In genomic region chr19:4867534-4868285, GRCh38 we compare ENCODE assay signal across 1 cellular context.
TF ChIP-seq lines count a peak whose summit lies in the region.

TSS of gene PLIN3 (minus strand) at chr19:4867667. CDS start at chr19:4861394, 6,273 bp downstream.

TF ChIP-seq in HepG2, 621 proteins besides CTCF, POLR2A, EP300 and RAD21 (continued from another document and continues in another):
- TF ChIP-seq THAP7 (CRISPR knock-in tag; IDR thresholded peaks at IDR 0.05) (no peak), SOX13 (IDR thresholded peaks at IDR 0.05) (no peak), SOX13 (CRISPR knock-in tag; conservative IDR thresholded peaks at IDR 0.05 in 1 of 2, IDR thresholded peaks at IDR 0.05 in 1 of 2) (no peak), ZNF17 (CRISPR knock-in tag; IDR thresholded peaks at IDR 0.05) (no peak), ZNF451 (CRISPR knock-in tag; IDR thresholded peaks at IDR 0.05) (no peak), FOXO1 (CRISPR knock-in tag; IDR thresholded peaks at IDR 0.05) (no peak; the same call in 1 of the 2 replicates), ATAD3A (CRISPR knock-in tag; IDR thresholded peaks at IDR 0.05) (no peak), ARNT (IDR thresholded peaks at IDR 0.05) (no peak), TEF (CRISPR knock-in tag; IDR thresholded peaks at IDR 0.05) (no peak), ZNF891 (CRISPR knock-in tag; IDR thresholded peaks at IDR 0.05) (0 out of 2 replicates have a peak, but pooled peaks have one; percentile 32), NBN (conservative IDR thresholded peaks at IDR 0.05) (no peak), ZNF773 (CRISPR knock-in tag; IDR thresholded peaks at IDR 0.05; ENCODE audit: borderline replicate concordance) (no peak), ZNF580 (CRISPR knock-in tag; IDR thresholded peaks at IDR 0.05; ENCODE audit: borderline replicate concordance, low read depth) (peak; percentile 90; the same call in 1 of the 2 replicates), ZNF510 (CRISPR knock-in tag; IDR thresholded peaks at IDR 0.05; ENCODE audit: low read depth) (no peak), SRSF1 (optimal IDR thresholded peaks at IDR 0.05; ENCODE audit: low read depth, low read length) (peak; percentile 60), ZNF44 (CRISPR knock-in tag; IDR thresholded peaks at IDR 0.05) (no peak), ZNF564 (CRISPR knock-in tag; IDR thresholded peaks at IDR 0.05) (no peak), ZNF292 (CRISPR knock-in tag; IDR thresholded peaks at IDR 0.05; ENCODE audit: borderline replicate concordance, low read depth) (peak; percentile 37; the same call in 1 of the 2 replicates), REL (CRISPR knock-in tag; conservative IDR thresholded peaks at IDR 0.05) (no peak), KDM2A (CRISPR knock-in tag; IDR thresholded peaks at IDR 0.05; ENCODE audit: borderline replicate concordance, low read depth) (no peak; the same call in 1 of the 2 replicates), ZNF430 (CRISPR knock-in tag; IDR thresholded peaks at IDR 0.05) (no peak; the same call in 1 of the 2 replicates), ZNF160 (CRISPR knock-in tag; IDR thresholded peaks at IDR 0.05) (no peak), ARNT2 (CRISPR knock-in tag; IDR thresholded peaks at IDR 0.05; ENCODE audit: low read depth) (peak; percentile 78), TFDP1 (CRISPR knock-in tag; IDR thresholded peaks at IDR 0.05; ENCODE audit: borderline replicate concordance) (no peak), PAWR (CRISPR knock-in tag; IDR thresholded peaks at IDR 0.05; ENCODE audit: borderline replicate concordance) (no peak), ZNF431 (CRISPR knock-in tag; IDR thresholded peaks at IDR 0.05; ENCODE audit: borderline replicate concordance, low read depth) (0 out of 2 replicates have a peak, but pooled peaks have one; percentile 37), BRD4 (CRISPR knock-in tag; IDR thresholded peaks at IDR 0.05) (no peak), ZNF678 (CRISPR knock-in tag; IDR thresholded peaks at IDR 0.05) (no peak), EED (CRISPR knock-in tag; IDR thresholded peaks at IDR 0.05) (0 out of 2 replicates have a peak, but pooled peaks have one; percentile 20), ZNF33B (CRISPR knock-in tag; IDR thresholded peaks at IDR 0.05) (no peak), FLYWCH1 (CRISPR knock-in tag; IDR thresholded peaks at IDR 0.05) (no peak), ISL2 (CRISPR knock-in tag; IDR thresholded peaks at IDR 0.05) (0 out of 2 replicates have a peak, but pooled peaks have one; percentile 23), NFKBIZ (CRISPR knock-in tag; IDR thresholded peaks at IDR 0.05) (no peak), ZNF20 (CRISPR knock-in tag; IDR thresholded peaks at IDR 0.05) (no peak), SUZ12 (IDR thresholded peaks at IDR 0.05; ENCODE audit: low read depth, low read length) (no peak), RFX5 (IDR thresholded peaks at IDR 0.05; ENCODE audit: low read depth, low read length) (no peak), KDM6A (CRISPR knock-in tag; IDR thresholded peaks at IDR 0.05; ENCODE audit: low read depth) (no peak), ZNF737 (CRISPR knock-in tag; IDR thresholded peaks at IDR 0.05; ENCODE audit: borderline replicate concordance) (no peak), ZNF670 (CRISPR knock-in tag; IDR thresholded peaks at IDR 0.05; ENCODE audit: borderline replicate concordance) (peak; percentile 31; the same call in 1 of the 2 replicates), GFI1 (CRISPR knock-in tag; IDR thresholded peaks at IDR 0.05; ENCODE audit: borderline replicate concordance) (no peak), ATF6 (CRISPR knock-in tag; conservative IDR thresholded peaks at IDR 0.05) (no peak), ZNF563 (CRISPR knock-in tag; IDR thresholded peaks at IDR 0.05) (peak; percentile 69), REXO4 (CRISPR knock-in tag; IDR thresholded peaks at IDR 0.05; ENCODE audit: borderline replicate concordance) (no peak), ZBTB46 (CRISPR knock-in tag; IDR thresholded peaks at IDR 0.05; ENCODE audit: borderline replicate concordance) (no peak), ZNF772 (CRISPR knock-in tag; IDR thresholded peaks at IDR 0.05) (peak; percentile 40), SKIL (CRISPR knock-in tag; IDR thresholded peaks at IDR 0.05; ENCODE audit: borderline replicate concordance) (no peak), SRF (IDR thresholded peaks at IDR 0.05; ENCODE audit: low read depth, low read length) (no peak), HNRNPLL (IDR thresholded peaks at IDR 0.05; ENCODE audit: low read depth, low read length, poor library complexity, severe bottlenecking) (peak; percentile 29), ZSCAN21 (CRISPR knock-in tag; IDR thresholded peaks at IDR 0.05; ENCODE audit: borderline replicate concordance) (peak; percentile 37; the same call in 1 of the 2 replicates), IRX3 (CRISPR knock-in tag; IDR thresholded peaks at IDR 0.05; ENCODE audit: borderline replicate concordance, low read depth) (no peak), STAT6 (CRISPR knock-in tag; IDR thresholded peaks at IDR 0.05; ENCODE audit: borderline replicate concordance) (no peak), TBL1XR1 (IDR thresholded peaks at IDR 0.05; ENCODE audit: borderline replicate concordance, low read length, partially characterized antibody) (no peak), THAP9 (CRISPR knock-in tag; IDR thresholded peaks at IDR 0.05; ENCODE audit: borderline replicate concordance) (peak; percentile 29; the same call in 1 of the 2 replicates), DMTF1 (CRISPR knock-in tag; IDR thresholded peaks at IDR 0.05) (no peak), ZNF674 (CRISPR knock-in tag; IDR thresholded peaks at IDR 0.05; ENCODE audit: low read depth) (no peak)
